Comparison of ENCODE assay signal across 18 cellular contexts in genomic region chr5:56464935-56465756, GRCh38.
DNase-seq lines count a peak whose midpoint lies in the region; ATAC-seq, FAIRE-seq and TF ChIP-seq lines count a peak whose summit lies in the region.
"Had no signal": no experiment of that assay in that cellular context is flagged by ENCODE, and none has a peak within 500 bp of the region (broad histone marks: within the 10 kb centered on the region; RNA-seq: fewer than 3 reads in every experiment).

No MANE protein-coding gene starts in this region.

- no peak overlapping the region for H3K4me2 ChIP-seq in astrocyte (ENCODE audit: low read length)
- H3K4me2 ChIP-seq: KMS-11 had no signal

- H3K4me1 ChIP-seq in astrocyte (ENCODE audit: insufficient read depth, low read length) (no peaks in the 10 kb centered on the region), heart left ventricle (peaks cover 0 to 34% (median 20%) of the 10 kb centered on the region in 12 donors)
- H3K4me1 ChIP-seq in naive thymus-derived CD4-positive, alpha-beta T cell (ENCODE audit: control insufficient read depth in 2 of 2, insufficient read depth in 2 of 2, low read length in 2 of 2): no peaks in the 10 kb centered on the region
- H3K4me1 ChIP-seq: Peyer's patch had no signal

- H3K27me3 ChIP-seq in astrocyte (ENCODE audit: insufficient read depth, low read length) (peaks cover 5% of the 10 kb centered on the region), heart left ventricle (no peaks in the 10 kb centered on the region)
- H3K27me3 ChIP-seq in naive thymus-derived CD4-positive, alpha-beta T cell (ENCODE audit: control insufficient read depth in 2 of 2, insufficient read depth in 2 of 2, low read length in 2 of 2): no peaks in the 10 kb centered on the region
- H3K27me3 ChIP-seq: Peyer's patch had no signal

- H3K4me1 Mint-ChIP-seq in CD14-positive monocyte: peaks cover 45% of the 10 kb centered on the region
- peaks cover 23% of the 10 kb centered on the region for H3K4me1 Mint-ChIP-seq in astrocyte (ENCODE audit: low read depth, unreplicated experiment)
- H3K4me1 Mint-ChIP-seq in naive thymus-derived CD4-positive, alpha-beta T cell: peaks cover 0 to 10% (median 0%) of the 10 kb centered on the region in 7 donors
- peaks cover 1% of the 10 kb centered on the region for H3K4me1 Mint-ChIP-seq in activated CD4-positive, alpha-beta T cell treated with anti-CD3 and anti-CD28 coated beads, Interleukin-2, amount 10 ng/mL, durations not matched to agents 7 days and 5 days
- H3K4me1 Mint-ChIP-seq: activated naive CD8-positive, alpha-beta T cell treated with anti-CD3 and anti-CD28 coated beads for 36 hours had no signal

- H3K9me3 Mint-ChIP-seq in CD14-positive monocyte (peaks cover 0 to 3% (median 0%) of the 10 kb centered on the region in 7 donors), astrocyte (ENCODE audit: unreplicated experiment) (peaks cover 2% of the 10 kb centered on the region)
- no peaks in the 10 kb centered on the region for H3K9me3 Mint-ChIP-seq in naive thymus-derived CD4-positive, alpha-beta T cell
- H3K9me3 Mint-ChIP-seq in activated CD4-positive, alpha-beta T cell treated with anti-CD3 and anti-CD28 coated beads, Interleukin-2, amount 10 ng/mL, durations not matched to agents 7 days and 5 days: no peaks in the 10 kb centered on the region
- H3K9me3 Mint-ChIP-seq: activated naive CD8-positive, alpha-beta T cell treated with anti-CD3 and anti-CD28 coated beads for 36 hours had no signal

- peaks cover 0 to under 1% (median 0%) of the 10 kb centered on the region in 3 donors for H3K27me3 Mint-ChIP-seq in CD14-positive monocyte (ENCODE audit: low read depth in 3 of 3)
- H3K27me3 Mint-ChIP-seq in astrocyte (ENCODE audit: low read depth, unreplicated experiment): peaks cover 9% of the 10 kb centered on the region
- peaks cover 0 to 16% (median 0%) of the 10 kb centered on the region in 5 donors for H3K27me3 Mint-ChIP-seq in naive thymus-derived CD4-positive, alpha-beta T cell
- H3K27me3 Mint-ChIP-seq in activated CD4-positive, alpha-beta T cell treated with anti-CD3 and anti-CD28 coated beads, Interleukin-2, amount 10 ng/mL, durations not matched to agents 7 days and 5 days: peaks cover 5% of the 10 kb centered on the region
- H3K27me3 Mint-ChIP-seq: activated naive CD8-positive, alpha-beta T cell treated with anti-CD3 and anti-CD28 coated beads for 36 hours had no signal

- no peak for FAIRE-seq in astrocyte (lab: Jason Lieb, UNC)
- FAIRE-seq: GM12891, small intestine had no signal

- 48 to 65% (median 57%) methylated on average over 9 of the region's 9 CpGs for WGBS in heart left ventricle, 4 donors

- H3K27ac Mint-ChIP-seq in CD14-positive monocyte (peak overlapping the region; percentile 77 to 96 (median 96)), astrocyte (ENCODE audit: unreplicated experiment) (peak overlapping the region; percentile 21)
- H3K27ac Mint-ChIP-seq in naive thymus-derived CD4-positive, alpha-beta T cell: no peak overlapping the region
- H3K27ac Mint-ChIP-seq in activated CD4-positive, alpha-beta T cell treated with anti-CD3 and anti-CD28 coated beads, Interleukin-2, amount 10 ng/mL, durations not matched to agents 7 days and 5 days: no peak overlapping the region
- H3K27ac Mint-ChIP-seq: activated naive CD8-positive, alpha-beta T cell treated with anti-CD3 and anti-CD28 coated beads for 36 hours had no signal

- H3K4me3 ChIP-seq in astrocyte (ENCODE audit: insufficient read depth, low read depth, low read length) (no peak overlapping the region), heart left ventricle (no peak overlapping the region)
- H3K4me3 ChIP-seq in naive thymus-derived CD4-positive, alpha-beta T cell (ENCODE audit: low read length): no peak overlapping the region
- H3K4me3 ChIP-seq: Peyer's patch had no signal

- no peak for TF ChIP-seq CTCF in CD14-positive monocyte (IDR thresholded peaks at IDR 0.05)
- no peak for TF ChIP-seq CTCF in astrocyte (IDR thresholded peaks at IDR 0.05; ENCODE audit: insufficient read depth, low read depth, low read length)
- TF ChIP-seq CTCF in heart left ventricle (IDR thresholded peaks at IDR 0.05): no peak

- H3K36me3 ChIP-seq in astrocyte (ENCODE audit: insufficient read depth, low read length) (no peaks in the 10 kb centered on the region), heart left ventricle (no peaks in the 10 kb centered on the region)
- H3K36me3 ChIP-seq in naive thymus-derived CD4-positive, alpha-beta T cell (ENCODE audit: control insufficient read depth in 2 of 3, insufficient read depth in 3 of 3, low read length in 3 of 3): no peaks in the 10 kb centered on the region
- H3K36me3 ChIP-seq: Peyer's patch had no signal

- H3K27ac ChIP-seq in astrocyte (ENCODE audit: low read depth, low read length) (no peak overlapping the region), heart left ventricle (peak overlapping the region in 10 of 12 donors; percentile 0 to 66 (median 62))
- no peak overlapping the region for H3K27ac ChIP-seq in naive thymus-derived CD4-positive, alpha-beta T cell (ENCODE audit: low read depth, low read length)
- H3K27ac ChIP-seq: KMS-11, Peyer's patch had no signal

- no peaks in the 10 kb centered on the region for H3K79me2 ChIP-seq in astrocyte (ENCODE audit: insufficient read depth, low read length)

- no peaks in the 10 kb centered on the region for H4K20me1 ChIP-seq in astrocyte (ENCODE audit: insufficient read depth, low read length)

- CTCF ChIA-PET in naive thymus-derived CD4-positive, alpha-beta T cell (lab: Charles Lee): no interaction called here
- CTCF ChIA-PET in activated CD4-positive, alpha-beta T cell treated with anti-CD3 and anti-CD28 coated beads, Interleukin-2, amount 10 ng/mL, durations not matched to agents 7 days and 5 days (lab: Charles Lee): no interaction called here

- H3K36me3 Mint-ChIP-seq in CD14-positive monocyte (peaks cover 3 to 12% of the 10 kb centered on the region in 2 donors), astrocyte (ENCODE audit: low read depth, unreplicated experiment) (no peaks in the 10 kb centered on the region)
- peaks cover 0 to 2% (median 0%) of the 10 kb centered on the region in 5 donors for H3K36me3 Mint-ChIP-seq in naive thymus-derived CD4-positive, alpha-beta T cell
- no peaks in the 10 kb centered on the region for H3K36me3 Mint-ChIP-seq in activated CD4-positive, alpha-beta T cell treated with anti-CD3 and anti-CD28 coated beads, Interleukin-2, amount 10 ng/mL, durations not matched to agents 7 days and 5 days (ENCODE audit: low read depth)
- H3K36me3 Mint-ChIP-seq: activated naive CD8-positive, alpha-beta T cell treated with anti-CD3 and anti-CD28 coated beads for 36 hours had no signal

- TF ChIP-seq POLR2A in heart left ventricle (IDR thresholded peaks at IDR 0.05): no peak

- H3K9me3 ChIP-seq in astrocyte (ENCODE audit: insufficient read depth, low read depth, low read length) (no peaks in the 10 kb centered on the region), heart left ventricle (no peaks in the 10 kb centered on the region)
- H3K9me3 ChIP-seq in naive thymus-derived CD4-positive, alpha-beta T cell (ENCODE audit: control insufficient read depth in 2 of 3, low read length in 3 of 3): no peaks in the 10 kb centered on the region
- H3K9me3 ChIP-seq: Peyer's patch had no signal

- no peak overlapping the region for H2AFZ ChIP-seq in astrocyte (ENCODE audit: low read depth, low read length)

- no peak for DNase-seq in CD14-positive monocyte (ENCODE audit: low spot score)
- no peak for DNase-seq in astrocyte (ENCODE audit: low read depth)
- DNase-seq in heart left ventricle: no peak
- no peak for DNase-seq in naive thymus-derived CD4-positive, alpha-beta T cell
- DNase-seq in NCI-H2081 treated with DMSO at 0.1 percent for 48 hours (lab: John Stamatoyannopoulos, UW): no peak
- no peak for DNase-seq in activated CD4-positive, alpha-beta T cell treated with anti-CD3 and anti-CD28 coated beads, Interleukin-2, amount 10 ng/mL, durations not matched to agents 7 days and 5 days
- no peak for DNase-seq in NCI-H446 (lab: John Stamatoyannopoulos, UW)
- DNase-seq in SIG-M5 (lab: John Stamatoyannopoulos, UW): no peak
- DNase-seq: activated CD4-positive, alpha-beta T cell treated with anti-CD3 and anti-CD28 coated beads, Interleukin-2, amount 50 U/mL, for 1 hour; activated naive CD8-positive, alpha-beta T cell treated with anti-CD3 and anti-CD28 coated beads for 36 hours; GF-D8; kidney glomerular epithelial cell; NCI-H1092 treated with DMSO at 0.1 percent for 48 hours; NCI-H748 treated with DMSO at 0.1 percent for 48 hours; Peyer's patch; small intestine had no signal

- H3K9ac ChIP-seq in astrocyte (ENCODE audit: low read length): no peak overlapping the region
- H3K9ac ChIP-seq: KMS-11 had no signal

- peak in 3 of 4 donors; percentile 62 to 86 (median 74) for ATAC-seq in heart left ventricle
- ATAC-seq in naive thymus-derived CD4-positive, alpha-beta T cell: peak; percentile 37

- H3K4me3 Mint-ChIP-seq in CD14-positive monocyte (peak overlapping the region in 1 of 2 donors; percentile 51), astrocyte (ENCODE audit: unreplicated experiment) (no peak overlapping the region)
- no peak overlapping the region for H3K4me3 Mint-ChIP-seq in naive thymus-derived CD4-positive, alpha-beta T cell
- no peak overlapping the region for H3K4me3 Mint-ChIP-seq in activated CD4-positive, alpha-beta T cell treated with anti-CD3 and anti-CD28 coated beads, Interleukin-2, amount 10 ng/mL, durations not matched to agents 7 days and 5 days
- H3K4me3 Mint-ChIP-seq: activated naive CD8-positive, alpha-beta T cell treated with anti-CD3 and anti-CD28 coated beads for 36 hours had no signal

- intact Hi-C loops in CD14-positive monocyte (cut with micrococcal nuclease) (no loop called here), heart left ventricle (cut with DNase I) (loop anchor here in 1 of 10 donors (10.0 kb wide), 2 partner anchors 110 to 190 kb away; no protein-coding TSS in a partner anchor)
- intact Hi-C loops in naive thymus-derived CD4-positive, alpha-beta T cell (cut with micrococcal nuclease): no loop called here

- POLR2A ChIA-PET in naive thymus-derived CD4-positive, alpha-beta T cell (lab: Charles Lee): interaction anchor here (0.5 kb wide), 1 partner anchor 559 kb away, joined by 3 read pairs; no protein-coding TSS in a partner anchor
- POLR2A ChIA-PET in activated CD4-positive, alpha-beta T cell treated with anti-CD3 and anti-CD28 coated beads, Interleukin-2, amount 10 ng/mL, durations not matched to agents 7 days and 5 days (lab: Charles Lee): interaction anchor here (0.6 kb wide), 1 partner anchor 58 kb away, joined by 3 read pairs; no protein-coding TSS in a partner anchor

Comparison
In these comparisons a context has a peak if more than half of its experiments do, and no peak if none do; other contexts are left out.
1. H3K27ac Mint-ChIP-seq: peak in CD14-positive monocyte (7 of 7) and astrocyte (single experiment); none in naive thymus-derived CD4-positive, alpha-beta T cell (0 of 9) and activated CD4-positive, alpha-beta T cell treated with anti-CD3 and anti-CD28 coated beads, Interleukin-2, amount 10 ng/mL, durations not matched to agents 7 days and 5 days (single experiment).
2. H3K27ac ChIP-seq: peak in heart left ventricle (10 of 12); none in astrocyte (single experiment) and naive thymus-derived CD4-positive, alpha-beta T cell (single experiment).